ENCODE assay signal across 8 cellular contexts in the genomic region with DNA sequence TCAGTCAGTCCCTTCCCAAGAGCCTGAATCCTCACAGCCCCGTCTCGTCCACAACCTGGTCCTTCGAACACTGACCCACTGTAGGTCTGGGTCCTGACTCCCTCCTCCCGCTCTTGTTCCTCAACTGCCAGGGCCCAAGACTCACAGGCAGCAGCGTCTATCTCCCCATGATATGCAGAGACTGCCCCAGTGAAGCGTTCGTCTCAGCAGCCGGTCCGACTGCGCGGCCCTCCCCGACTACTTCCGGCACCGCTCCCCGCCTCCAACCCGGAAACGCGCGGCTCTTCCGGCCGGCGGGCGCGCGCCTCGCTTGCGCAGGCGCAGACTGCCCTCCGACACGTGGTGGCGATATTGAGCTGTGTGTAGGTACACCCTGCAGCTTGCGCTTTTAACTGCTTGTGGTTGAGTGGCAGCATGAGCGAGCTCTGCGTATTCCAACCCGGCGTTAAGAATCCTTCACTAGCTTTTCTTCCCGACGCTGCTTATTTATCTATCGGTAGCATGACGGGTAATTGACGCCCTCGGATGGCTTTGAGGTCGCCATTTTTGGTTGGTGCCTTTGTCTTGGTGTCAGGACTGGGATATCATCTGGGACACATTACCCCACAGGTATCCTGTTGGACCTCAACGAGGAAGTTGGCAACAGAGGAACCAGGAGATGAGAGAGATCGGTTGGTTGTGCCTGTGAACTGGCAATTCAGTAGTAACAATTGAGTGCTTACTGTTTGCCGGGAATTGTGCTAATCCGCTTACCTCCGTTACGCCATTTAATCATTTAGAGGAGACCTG. TPM values are rescaled to one million over a fixed set of nuclear protein-coding genes. Genes with fewer than 3 reads are reported as not detected.
DNase-seq lines count a peak whose midpoint lies in the region; ATAC-seq and TF ChIP-seq lines count a peak whose summit lies in the region.

TAF12 (minus strand) TSS at position 221 of the 789 bp plus-strand sequence. CDS start 20,986 bp downstream, outside the sequence.

- peaks cover 9% of the 10 kb centered on the region for H3K36me3 Mint-ChIP-seq in activated T-helper 2 cell treated with anti-CD3 and anti-CD28 coated beads, Interferon-gamma antibody, Interleukin-2, Interleukin-4, amounts not matched to agents 10 μg/mL and 5 μg/mL and 100 μg/mL, durations not matched to agents 14 hours and 24 hours and 36 hours (ENCODE audit: low read depth)
- H3K36me3 Mint-ChIP-seq in nephron progenitor cell (ENCODE audit: low read depth): no peaks in the 10 kb centered on the region

- CTCF ChIA-PET in RWPE1 (lab: Yijun Ruan, JAX): interaction anchor here (0.5 to 2.0 kb wide), 5 partner anchors 72 to 234 kb away, joined by 3 to 11 read pairs (median 4); partner anchors contain the start of gene YTHDF2

- no peaks in the 10 kb centered on the region for H3K9me3 Mint-ChIP-seq in activated T-helper 2 cell treated with anti-CD3 and anti-CD28 coated beads, Interferon-gamma antibody, Interleukin-2, Interleukin-4, amounts not matched to agents 10 μg/mL and 5 μg/mL and 100 μg/mL, durations not matched to agents 14 hours and 24 hours and 36 hours
- no peaks in the 10 kb centered on the region for H3K9me3 Mint-ChIP-seq in nephron progenitor cell
- H3K9me3 Mint-ChIP-seq in stimulated activated naive CD8-positive, alpha-beta T cell treated with anti-CD3 and anti-CD28 coated beads, Interleukin-15, amount 100 ng/mL, for 72 hours: no peaks in the 10 kb centered on the region

- peaks cover 37% of the 10 kb centered on the region for H3K4me1 Mint-ChIP-seq in activated T-helper 2 cell treated with anti-CD3 and anti-CD28 coated beads, Interferon-gamma antibody, Interleukin-2, Interleukin-4, amounts not matched to agents 10 μg/mL and 5 μg/mL and 100 μg/mL, durations not matched to agents 14 hours and 24 hours and 36 hours (ENCODE audit: low read depth)
- H3K4me1 Mint-ChIP-seq in nephron progenitor cell: peaks cover 55% of the 10 kb centered on the region
- peaks cover 68% of the 10 kb centered on the region for H3K4me1 Mint-ChIP-seq in stimulated activated naive CD8-positive, alpha-beta T cell treated with anti-CD3 and anti-CD28 coated beads, Interleukin-15, amount 100 ng/mL, for 72 hours

- peak; percentile 93 for ATAC-seq in stimulated activated naive CD8-positive, alpha-beta T cell treated with anti-CD3 and anti-CD28 coated beads, Interleukin-15, amount 100 ng/mL, for 72 hours

- H3K27me3 Mint-ChIP-seq in activated T-helper 2 cell treated with anti-CD3 and anti-CD28 coated beads, Interferon-gamma antibody, Interleukin-2, Interleukin-4, amounts not matched to agents 10 μg/mL and 5 μg/mL and 100 μg/mL, durations not matched to agents 14 hours and 24 hours and 36 hours (ENCODE audit: low read depth): no peaks in the 10 kb centered on the region
- H3K27me3 Mint-ChIP-seq in nephron progenitor cell (ENCODE audit: low read depth, poor library complexity): no peaks in the 10 kb centered on the region
- no peaks in the 10 kb centered on the region for H3K27me3 Mint-ChIP-seq in stimulated activated naive CD8-positive, alpha-beta T cell treated with anti-CD3 and anti-CD28 coated beads, Interleukin-15, amount 100 ng/mL, for 72 hours

- TF ChIP-seq CTCF in LNCaP clone FGC (IDR thresholded peaks at IDR 0.05; ENCODE audit: control insufficient read depth, extremely low read depth, insufficient read depth): peak; percentile 59
- TF ChIP-seq CTCF in RWPE1 (conservative IDR thresholded peaks at IDR 0.05; ENCODE audit: low read depth): peak; percentile 51
- no peak for TF ChIP-seq CTCF in fibroblast of pulmonary artery (IDR thresholded peaks at IDR 0.05; ENCODE audit: low read length, missing control alignments)
- peak; percentile 24 for TF ChIP-seq CTCF in nephron progenitor cell (IDR thresholded peaks at IDR 0.05)

- H3K27ac Mint-ChIP-seq in activated T-helper 2 cell treated with anti-CD3 and anti-CD28 coated beads, Interferon-gamma antibody, Interleukin-2, Interleukin-4, amounts not matched to agents 10 μg/mL and 5 μg/mL and 100 μg/mL, durations not matched to agents 14 hours and 24 hours and 36 hours: peak within 1 kb of the TSS; percentile 97
- H3K27ac Mint-ChIP-seq in nephron progenitor cell: peak within 1 kb of the TSS; percentile 100
- H3K27ac Mint-ChIP-seq in stimulated activated naive CD8-positive, alpha-beta T cell treated with anti-CD3 and anti-CD28 coated beads, Interleukin-15, amount 100 ng/mL, for 72 hours: peak within 1 kb of the TSS; percentile 98 to 100

- POLR2A ChIA-PET in RWPE1 (lab: Yijun Ruan, JAX; ENCODE audit: low non-redundant PET): interaction anchor here (0.5 to 1.8 kb wide), 5 partner anchors 17 to 239 kb away, joined by 3 to 8 read pairs (median 3); partner anchors contain the start of genes GMEB1 and YTHDF2

- peak within 1 kb of the TSS; percentile 93 for H3K27ac ChIP-seq in RWPE1

- H3K4me3 Mint-ChIP-seq in activated T-helper 2 cell treated with anti-CD3 and anti-CD28 coated beads, Interferon-gamma antibody, Interleukin-2, Interleukin-4, amounts not matched to agents 10 μg/mL and 5 μg/mL and 100 μg/mL, durations not matched to agents 14 hours and 24 hours and 36 hours (ENCODE audit: low read depth): peak within 1 kb of the TSS; percentile 99
- peak within 1 kb of the TSS; percentile 100 for H3K4me3 Mint-ChIP-seq in nephron progenitor cell
- H3K4me3 Mint-ChIP-seq in stimulated activated naive CD8-positive, alpha-beta T cell treated with anti-CD3 and anti-CD28 coated beads, Interleukin-15, amount 100 ng/mL, for 72 hours: peak within 1 kb of the TSS; percentile 93 to 98

- intact Hi-C loops in activated T-helper 2 cell treated with anti-CD3 and anti-CD28 coated beads, Interferon-gamma antibody, Interleukin-2, Interleukin-4, amounts not matched to agents 10 μg/mL and 5 μg/mL and 100 μg/mL, durations not matched to agents 14 hours and 24 hours and 36 hours (cut with micrococcal nuclease): loop anchor here (1.0 to 5.0 kb wide), 5 partner anchors 62 to 538 kb away; partner anchors contain the start of genes PHACTR4, SRSF4 and YTHDF2

- H3K4me3 ChIP-seq in LNCaP clone FGC (ENCODE audit: low read depth, low read length) (peak within 1 kb of the TSS; percentile 84), fibroblast of pulmonary artery (replicated peaks; ENCODE audit: low read depth, low read length) (peak within 1 kb of the TSS; percentile 82)

- peak; percentile 99 for DNase-seq in ELF-1 (ENCODE audit: low read depth, low spot score)
- peak; percentile 62 for DNase-seq in GOT3 (lab: John Stamatoyannopoulos, UW)
- DNase-seq in LNCaP clone FGC (ENCODE audit: low read depth): peak; percentile 90
- DNase-seq in RWPE1 (ENCODE audit: low spot score): peak; percentile 92
- peak; percentile 88 for DNase-seq in activated T-helper 2 cell treated with anti-CD3 and anti-CD28 coated beads, Interferon-gamma antibody, Interleukin-2, Interleukin-4, amounts not matched to agents 10 μg/mL and 5 μg/mL and 100 μg/mL, durations not matched to agents 14 hours and 24 hours and 36 hours (ENCODE audit: low spot score)
- peak; percentile 96 for DNase-seq in fibroblast of pulmonary artery (ENCODE audit: low read depth)
- DNase-seq in nephron progenitor cell: peak; percentile 89
- peak; percentile 85 to 91 for DNase-seq in stimulated activated naive CD8-positive, alpha-beta T cell treated with anti-CD3 and anti-CD28 coated beads, Interleukin-15, amount 100 ng/mL, for 72 hours

RNA-seq across cellular contexts. Expression of gene TAF12, which starts in this region (rescaled TPM):
- 30.8 and 32.0 TPM in 2 replicates for total RNA-seq in activated T-helper 2 cell treated with anti-CD3 and anti-CD28 coated beads, Interferon-gamma antibody, Interleukin-2, Interleukin-4, amounts not matched to agents 10 μg/mL and 5 μg/mL and 100 μg/mL, durations not matched to agents 14 hours and 24 hours and 36 hours

Comparison
In these comparisons a context has a peak if more than half of its experiments do, and no peak if none do; other contexts are left out.
1. Peak in every context shown above with its lines: DNase-seq, ATAC-seq, H3K4me3 ChIP-seq and H3K27ac ChIP-seq.